Comparison of ENCODE assay signal across 13 cellular contexts in genomic region chr9:128149001-128149701, GRCh38. TPM values are rescaled to one million over a fixed set of nuclear protein-coding genes. Genes with fewer than 3 reads are reported as not detected.
A peak's percentile ranks its signal among the peaks of the same experiment; 100 is the strongest.
DNase-seq lines count a peak whose midpoint lies in the region; ATAC-seq and TF ChIP-seq lines count a peak whose summit lies in the region.
"Had no signal": no experiment of that assay in that cellular context is flagged by ENCODE, and none has a peak within 500 bp of the region (broad histone marks: within the 10 kb centered on the region; RNA-seq: fewer than 3 reads in every experiment).

Gene LCN2 (plus strand): TSS chr9:128149453. CDS start chr9:128149526, 73 bp downstream.

- WGBS in esophagus squamous epithelium, 2 donors, result 12 to 53% methylated on average over 7 to 9 of the region's 9 CpGs

- TF ChIP-seq CTCF in BE2C (IDR thresholded peaks at IDR 0.05; ENCODE audit: low read depth, low read length), result no peak
- TF ChIP-seq CTCF in PC-9 (conservative IDR thresholded peaks at IDR 0.05), result no peak; the same call in 1 of the 2 replicates
- TF ChIP-seq CTCF in esophagus squamous epithelium (IDR thresholded peaks at IDR 0.05), result no peak
- no peak for TF ChIP-seq CTCF in neural progenitor cell (IDR thresholded peaks at IDR 0.05)

- H3K4me1 Mint-ChIP-seq in neural progenitor cell, result peaks cover 15% of the 10 kb centered on the region

- no peak for ATAC-seq in HG02870 (IDR thresholded peaks at IDR 0.05; ENCODE audit: unreplicated experiment)
- ATAC-seq in SK-N-SH treated with all-trans-retinoic acid at 6 μM for 48 hours, result no peak

- H3K9me3 ChIP-seq in BE2C, result no peaks in the 10 kb centered on the region
- H3K9me3 ChIP-seq in PC-9 (ENCODE audit: insufficient read depth, low read depth), result no peaks in the 10 kb centered on the region
- no peaks in the 10 kb centered on the region for H3K9me3 ChIP-seq in esophagus squamous epithelium
- H3K9me3 ChIP-seq in neural progenitor cell (ENCODE audit: low read depth), result no peaks in the 10 kb centered on the region

- H4K20me1 ChIP-seq in PC-9 (ENCODE audit: insufficient read depth) (peaks cover 24% of the 10 kb centered on the region), neural progenitor cell (ENCODE audit: low read depth) (no peaks in the 10 kb centered on the region)

- H3K4me3 Mint-ChIP-seq in neural progenitor cell, result no peak within 1 kb of the TSS
- H3K4me3 Mint-ChIP-seq: naive B cell had no signal

- no TSS peak for BruUV-seq in PC-9 (replicated peaks; lab: Mats Ljungman, UMichigan)

- intact Hi-C loops in PC-9 (cut with micrococcal nuclease; ENCODE audit: unreplicated experiment) (loop anchor here (1.0 to 5.0 kb wide), 3 partner anchors 12 to 43 kb away; partner anchors contain the start of gene CIZ1), esophagus squamous epithelium (cut with DNase I) (no loop called here)

- peaks cover 44% of the 10 kb centered on the region for H3K79me2 ChIP-seq in PC-9 (ENCODE audit: low read depth)
- no peaks in the 10 kb centered on the region for H3K79me2 ChIP-seq in neural progenitor cell (ENCODE audit: low read depth)

- H3K36me3 ChIP-seq in BE2C, result no peaks in the 10 kb centered on the region
- peaks cover 7% of the 10 kb centered on the region; the same call in 1 of the 2 replicates for H3K36me3 ChIP-seq in PC-9 (ENCODE audit: low read depth)
- no peaks in the 10 kb centered on the region for H3K36me3 ChIP-seq in esophagus squamous epithelium
- no peaks in the 10 kb centered on the region for H3K36me3 ChIP-seq in neural progenitor cell

- no peaks in the 10 kb centered on the region for H3K27me3 ChIP-seq in BE2C
- no peaks in the 10 kb centered on the region for H3K27me3 ChIP-seq in PC-9 (ENCODE audit: insufficient read depth, low read depth)
- H3K27me3 ChIP-seq in esophagus squamous epithelium, result no peaks in the 10 kb centered on the region
- no peaks in the 10 kb centered on the region for H3K27me3 ChIP-seq in neural progenitor cell

- POLR2A ChIA-PET in PC-9 (lab: Charles Lee; ENCODE audit: unreplicated experiment), result interaction anchor here (0.6 to 0.8 kb wide), 2 partner anchors 10 to 41 kb away, joined by 5 to 10 read pairs; no protein-coding TSS in a partner anchor

- H3K9ac ChIP-seq in neural progenitor cell, result no peak within 1 kb of the TSS
- H3K9ac ChIP-seq: KMS-11 had no signal

- peak; percentile 2 for DNase-seq in BE2C
- DNase-seq in PC-9, result peak; percentile 93 to 96
- no peak for DNase-seq in esophagus squamous epithelium (lab: John Stamatoyannopoulos, UW)
- no peak for DNase-seq in neural progenitor cell (ENCODE audit: low spot score)
- DNase-seq in hepatic stellate cell (ENCODE audit: low spot score), result no peak
- no peak for DNase-seq in hippocampal formation (lab: John Stamatoyannopoulos, UW)
- DNase-seq: activated gamma-delta T cell; head of caudate nucleus; naive B cell; stimulated activated naive CD4-positive, alpha-beta T cell had no signal

- H3K4me3 ChIP-seq in BE2C (ENCODE audit: low read depth, low read length) (no peak within 1 kb of the TSS), PC-9 (peak within 1 kb of the TSS; percentile 97), esophagus squamous epithelium (peak within 1 kb of the TSS; percentile 5 to 38 (median 22)), neural progenitor cell (no peak within 1 kb of the TSS)

- H3K27me3 Mint-ChIP-seq in neural progenitor cell (ENCODE audit: insufficient read depth, low read depth), result peaks cover 13% of the 10 kb centered on the region

- H3K9me2 ChIP-seq in PC-9 (ENCODE audit: insufficient read depth), result no peaks in the 10 kb centered on the region

- H3K4me1 ChIP-seq in BE2C (no peaks in the 10 kb centered on the region), PC-9 (replicated peaks; ENCODE audit: insufficient read depth) (peaks cover 60% of the 10 kb centered on the region), esophagus squamous epithelium (peaks cover 37 to 70% (median 40%) of the 10 kb centered on the region in 3 donors), neural progenitor cell (no peaks in the 10 kb centered on the region)

- no peaks in the 10 kb centered on the region for H3K36me3 Mint-ChIP-seq in neural progenitor cell
- H3K36me3 Mint-ChIP-seq: naive B cell had no signal

- peak in 1 of 4 donors; percentile 34 for TF ChIP-seq POLR2A in esophagus squamous epithelium (IDR thresholded peaks at IDR 0.05)

- no peaks in the 10 kb centered on the region for H3K9me3 Mint-ChIP-seq in neural progenitor cell
- H3K9me3 Mint-ChIP-seq: naive B cell had no signal

- H2AFZ ChIP-seq in PC-9 (no peak within 1 kb of the TSS), neural progenitor cell (replicated peaks) (no peak within 1 kb of the TSS)

- H3K27ac Mint-ChIP-seq in neural progenitor cell, result peak within 1 kb of the TSS; percentile 88

- H3K27ac ChIP-seq in PC-9 (peak within 1 kb of the TSS; percentile 99), esophagus squamous epithelium (peak within 1 kb of the TSS; percentile 69 to 84 (median 74)), neural progenitor cell (no peak within 1 kb of the TSS)
- H3K27ac ChIP-seq: KMS-11 had no signal

- CTCF ChIA-PET in PC-9 (lab: Charles Lee), result no interaction called here

- H3K4me2 ChIP-seq in PC-9 (peak within 1 kb of the TSS; percentile 100), neural progenitor cell (no peak within 1 kb of the TSS)
- H3K4me2 ChIP-seq: KMS-11 had no signal

- peaks cover 81% of the 10 kb centered on the region for H3F3A ChIP-seq in PC-9 (ENCODE audit: insufficient read depth, low read depth)
- no peaks in the 10 kb centered on the region for H3F3A ChIP-seq in neural progenitor cell (ENCODE audit: low read depth)

TF ChIP-seq in SK-N-SH treated with all-trans-retinoic acid at 6 μM for 48 hours, 23 proteins besides CTCF, POLR2A, EP300 and RAD21 (continues in another document):
- TF ChIP-seq ZNF565 (CRISPR knock-in tag; conservative IDR thresholded peaks at IDR 0.05; ENCODE audit: low read depth) (no peak), ISL1 (CRISPR knock-in tag; IDR thresholded peaks at IDR 0.05) (no peak), GLIS3 (CRISPR knock-in tag; IDR thresholded peaks at IDR 0.05) (no peak), PPARA (CRISPR knock-in tag; IDR thresholded peaks at IDR 0.05; ENCODE audit: borderline replicate concordance) (no peak), ZFP30 (CRISPR knock-in tag; IDR thresholded peaks at IDR 0.05) (no peak), CREB5 (CRISPR knock-in tag; IDR thresholded peaks at IDR 0.05; ENCODE audit: low read depth) (no peak), OSR1 (CRISPR knock-in tag; IDR thresholded peaks at IDR 0.05) (no peak), ZNF70 (CRISPR knock-in tag; IDR thresholded peaks at IDR 0.05) (no peak), TSHZ2 (CRISPR knock-in tag; IDR thresholded peaks at IDR 0.05) (no peak), CSRNP3 (CRISPR knock-in tag; IDR thresholded peaks at IDR 0.05) (no peak), TCF4 (CRISPR knock-in tag; IDR thresholded peaks at IDR 0.05; ENCODE audit: borderline replicate concordance) (no peak)

RNA-seq across cellular contexts. Expression of gene LCN2, which starts in this region (rescaled TPM):
- not detected for polyA plus RNA-seq in BE2C (2012; ENCODE audit: insufficient read depth, insufficient read length, low read depth)
- 430 and 537 TPM in 2 replicates for total RNA-seq in PC-9 (2021)
- 100 to 1,000 TPM in 3 of 4 donors, 10 to 100 TPM in 1; 36.2 to 931 (median 809) TPM for total RNA-seq in esophagus squamous epithelium
- not detected in 2 replicates for total RNA-seq in neural progenitor cell (ENCODE audit: low replicate concordance)

Comparison
In these comparisons a context has a peak if more than half of its experiments do, and no peak if none do; other contexts are left out.
1. RNA of gene LCN2 (total RNA-seq): 36.2 to 931 TPM in esophagus squamous epithelium and 430 to 537 TPM in PC-9; not detected in neural progenitor cell; every median in the first group is over 10 times any median in the second.
2. DNase-seq: peak in BE2C (single experiment) and PC-9 (2 of 2); none in esophagus squamous epithelium (single experiment), neural progenitor cell (single experiment), hepatic stellate cell (single experiment) and hippocampal formation (0 of 2).
3. H3K4me3 ChIP-seq: peak in PC-9 (single experiment) and esophagus squamous epithelium (4 of 4); none in BE2C (single experiment) and neural progenitor cell (single experiment).